1 cellular context compared by ENCODE assay signal in the genomic region with DNA sequence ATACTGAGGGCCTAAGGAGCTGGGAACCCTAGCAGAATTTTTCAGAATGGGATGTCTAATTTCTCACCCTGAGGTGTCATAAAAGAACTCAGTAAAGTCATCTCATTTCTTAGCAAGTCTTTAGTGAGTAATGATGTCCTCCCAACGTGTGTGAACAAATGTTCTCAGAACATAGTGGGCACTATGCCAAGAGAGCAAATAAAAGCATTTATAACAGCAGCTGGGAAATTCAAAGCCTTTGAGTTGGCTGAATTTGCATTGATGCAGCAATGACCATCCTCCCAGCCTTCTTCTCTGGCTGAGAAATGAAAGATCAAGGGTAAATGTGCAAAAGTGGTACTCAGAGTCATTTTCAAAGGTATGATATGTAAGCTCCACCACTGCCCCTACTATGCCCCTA.
TF ChIP-seq lines count a peak whose summit lies in the region.

No MANE protein-coding gene starts in this region.

TF ChIP-seq in WTC11, 78 proteins besides CTCF, POLR2A, EP300 and RAD21 (continued from another document):
- TF ChIP-seq, protein P1, sequence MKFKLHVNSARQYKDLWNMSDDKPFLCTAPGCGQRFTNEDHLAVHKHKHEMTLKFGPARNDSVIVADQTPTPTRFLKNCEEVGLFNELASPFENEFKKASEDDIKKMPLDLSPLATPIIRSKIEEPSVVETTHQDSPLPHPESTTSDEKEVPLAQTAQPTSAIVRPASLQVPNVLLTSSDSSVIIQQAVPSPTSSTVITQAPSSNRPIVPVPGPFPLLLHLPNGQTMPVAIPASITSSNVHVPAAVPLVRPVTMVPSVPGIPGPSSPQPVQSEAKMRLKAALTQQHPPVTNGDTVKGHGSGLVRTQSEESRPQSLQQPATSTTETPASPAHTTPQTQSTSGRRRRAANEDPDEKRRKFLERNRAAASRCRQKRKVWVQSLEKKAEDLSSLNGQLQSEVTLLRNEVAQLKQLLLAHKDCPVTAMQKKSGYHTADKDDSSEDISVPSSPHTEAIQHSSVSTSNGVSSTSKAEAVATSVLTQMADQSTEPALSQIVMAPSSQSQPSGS (CRISPR knock-in tag; IDR thresholded peaks at IDR 0.05; ENCODE audit: borderline replicate concordance, low read depth): no peak
